ENCODE assay signal across 8 cellular contexts in the genomic region with DNA sequence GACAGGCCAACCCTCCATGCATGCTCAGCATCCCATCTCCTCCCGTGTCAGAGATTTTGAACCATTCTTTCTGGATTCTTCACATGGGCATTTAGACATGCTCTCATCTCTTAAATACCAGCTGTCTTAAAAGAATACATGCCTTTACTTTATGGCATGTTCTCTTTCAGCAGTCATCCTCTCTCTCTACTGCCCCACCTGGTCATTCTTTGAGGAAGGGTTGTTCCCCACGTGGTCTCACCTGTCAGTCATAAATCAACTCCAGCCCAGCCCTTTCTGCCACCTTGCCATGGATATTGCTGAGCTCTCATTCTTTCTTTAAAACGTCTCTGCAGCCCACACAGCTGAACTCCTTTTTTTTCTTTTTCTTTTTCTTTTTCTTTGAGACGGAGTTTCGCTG.
A peak's percentile ranks its signal among the peaks of the same experiment; 100 is the strongest.
DNase-seq lines count a peak whose midpoint lies in the region; ATAC-seq, FAIRE-seq and TF ChIP-seq lines count a peak whose summit lies in the region.

No MANE protein-coding gene starts in this region.

- FAIRE-seq in GM12878 (lab: Jason Lieb, UNC), result no peak

- WGBS in GM12878 (ENCODE audit: insufficient coverage, insufficient replicate concordance, low lambda C conversion rate, missing lambda C conversion rate), result 2% methylated on average over 3 of the region's 5 CpGs

- no peaks in the 10 kb centered on the region for H4K20me1 ChIP-seq in GM12878 (ENCODE audit: control insufficient read depth, insufficient read depth)

- TF ChIP-seq EP300 in GM12878 (IDR thresholded peaks at IDR 0.05; ENCODE audit: borderline replicate concordance in 1 of 2, control insufficient read depth in 1 of 2, low read depth in 2 of 2, low read length in 2 of 2), result no peak

- no peak overlapping the region for H2AFZ ChIP-seq in GM12878 (ENCODE audit: control insufficient read depth, low read depth, low read length)

- H3K9me3 ChIP-seq in GM12878 (replicated peaks; ENCODE audit: control insufficient read depth, insufficient read depth, low read length) (no peaks in the 10 kb centered on the region), gastrocnemius medialis (no peaks in the 10 kb centered on the region)

- H3K27me3 ChIP-seq in GM12878 (replicated peaks in 1 of 2; ENCODE audit: control insufficient read depth in 2 of 2, insufficient read depth in 2 of 2, low read length in 1 of 2), result no peaks in the 10 kb centered on the region
- H3K27me3 ChIP-seq in gastrocnemius medialis, result no peaks in the 10 kb centered on the region

- TF ChIP-seq CTCF in GM12878 (IDR thresholded peaks at IDR 0.05 in 2 of 3, conservative IDR thresholded peaks at IDR 0.05 in 1 of 3; ENCODE audit: control insufficient read depth in 2 of 3, extremely low read depth in 1 of 3, insufficient read depth in 1 of 3, low read depth in 3 of 3, low read length in 3 of 3), result peak; percentile 35 to 50 (median 37); a peak in 5 of 6 replicates
- no peak for TF ChIP-seq CTCF in gastrocnemius medialis (IDR thresholded peaks at IDR 0.05 in 4 of 5, conservative IDR thresholded peaks at IDR 0.05 in 1 of 5)

- H3K4me3 ChIP-seq in GM12878, result no peak overlapping the region
- H3K4me3 ChIP-seq in gastrocnemius medialis, result no peak overlapping the region

- POLR2A ChIA-PET in GM12878 (lab: Charles Lee), result interaction anchor here (1.0 to 1.4 kb wide), 3 partner anchors 20 to 48 kb away, joined by 3 read pairs; no protein-coding TSS in a partner anchor

- SMC1A ChIA-PET in GM12878 (lab: Charles Lee; ENCODE audit: uncharacterized antibody, unreplicated experiment), result interaction anchor here (0.7 to 8.0 kb wide), 12 partner anchors 19 to 226 kb away, joined by 3 to 87 read pairs (median 4); a partner anchor contains a TSS

- TF ChIP-seq POLR2A in GM12878 (IDR thresholded peaks at IDR 0.05; ENCODE audit: low read depth, low read length) (no peak), gastrocnemius medialis (IDR thresholded peaks at IDR 0.05) (no peak)

- BruUV-seq in GM12878 (replicated peaks; lab: Mats Ljungman, UMichigan), result no TSS peak

- RAD21 ChIA-PET in GM12878 (lab: Charles Lee; ENCODE audit: unreplicated experiment), result interaction anchor here (0.7 to 13.3 kb wide), 6 partner anchors 23 to 159 kb away, joined by 3 to 100 read pairs (median 4); a partner anchor contains a TSS

- ATAC-seq in HG02938 (IDR thresholded peaks at IDR 0.05; ENCODE audit: unreplicated experiment) (peak; percentile 61), GM12878 (peak; percentile 71), gastrocnemius medialis (peak in 1 of 2 donors; percentile 81), GM19395 (IDR thresholded peaks at IDR 0.05; ENCODE audit: unreplicated experiment) (no peak), GM21576 (IDR thresholded peaks at IDR 0.05; ENCODE audit: unreplicated experiment) (no peak)

- peak; percentile 18 to 45 for DNase-seq in NCI-H526 (lab: John Stamatoyannopoulos, UW)
- no peak for DNase-seq in NCI-H526 treated with DMSO at 0.1 percent for 48 hours (lab: John Stamatoyannopoulos, UW)
- no peak for DNase-seq in GM12878 (ENCODE audit: low read depth, low spot score)
- DNase-seq in gastrocnemius medialis, result peak in 1 of 2 donors; percentile 58
- no peak for DNase-seq in activated CD4-positive, CD25-positive, alpha-beta regulatory T cell (lab: John Stamatoyannopoulos, UW)

- H3K4me1 ChIP-seq in GM12878 (ENCODE audit: control insufficient read depth, insufficient read depth, low read length), result peaks cover 28% of the 10 kb centered on the region
- H3K4me1 ChIP-seq in gastrocnemius medialis, result peaks cover 48 to 53% of the 10 kb centered on the region in 2 donors

- intact Hi-C loops in GM12878 (cut with micrococcal nuclease; ENCODE audit: unreplicated experiment) (no loop called here), gastrocnemius medialis (cut with DNase I; ENCODE audit: low total_unique reads) (no loop called here)

- H3K4me2 ChIP-seq in GM12878 (ENCODE audit: control insufficient read depth, insufficient read depth), result no peak overlapping the region

- H3K27ac ChIP-seq in GM12878 (ENCODE audit: control insufficient read depth, insufficient read depth) (no peak overlapping the region), gastrocnemius medialis (peak overlapping the region; percentile 45 to 63 (median 46))

- peak; percentile 30; the same call in 1 of the 2 replicates for TF ChIP-seq RAD21 in GM12878 (IDR thresholded peaks at IDR 0.05; ENCODE audit: insufficient read depth, low read depth, low read length)

- H3K36me3 ChIP-seq in GM12878 (ENCODE audit: control insufficient read depth in 2 of 2, insufficient read depth in 2 of 2, low read length in 1 of 2), result peaks cover 0 to 6% of the 10 kb centered on the region in 2 experiments; a peak in 3 of 4 replicates
- H3K36me3 ChIP-seq in gastrocnemius medialis, result no peaks in the 10 kb centered on the region

- CTCF ChIA-PET in GM12878 (lab: Yijun Ruan, JAX), result interaction anchor here (0.6 to 14.5 kb wide), 13 partner anchors 9 to 226 kb away, joined by 3 to 197 read pairs (median 3); a partner anchor contains a TSS

- H3K9ac ChIP-seq in GM12878 (ENCODE audit: control insufficient read depth, insufficient read depth, low read length), result no peak overlapping the region

- H3K79me2 ChIP-seq in GM12878 (ENCODE audit: control insufficient read depth, insufficient read depth, low read length), result peaks cover 16% of the 10 kb centered on the region

- in situ Hi-C loops in GM12878 (cut with MboI), result no loop called here
- in situ Hi-C loops in gastrocnemius medialis (cut with MboI; ENCODE audit: low sequenced_read_pairs in 4 of 4), result no loop called here

TF ChIP-seq in GM12878, 131 proteins besides CTCF, POLR2A, EP300 and RAD21:
- TF ChIP-seq, protein P1, sequence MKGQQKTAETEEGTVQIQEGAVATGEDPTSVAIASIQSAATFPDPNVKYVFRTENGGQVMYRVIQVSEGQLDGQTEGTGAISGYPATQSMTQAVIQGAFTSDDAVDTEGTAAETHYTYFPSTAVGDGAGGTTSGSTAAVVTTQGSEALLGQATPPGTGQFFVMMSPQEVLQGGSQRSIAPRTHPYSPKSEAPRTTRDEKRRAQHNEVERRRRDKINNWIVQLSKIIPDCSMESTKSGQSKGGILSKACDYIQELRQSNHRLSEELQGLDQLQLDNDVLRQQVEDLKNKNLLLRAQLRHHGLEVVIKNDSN (IDR thresholded peaks at IDR 0.05; ENCODE audit: borderline replicate concordance, extremely low read length, insufficient read depth, low read depth, low read length), result peak; percentile 37
- TF ChIP-seq, protein P2, sequence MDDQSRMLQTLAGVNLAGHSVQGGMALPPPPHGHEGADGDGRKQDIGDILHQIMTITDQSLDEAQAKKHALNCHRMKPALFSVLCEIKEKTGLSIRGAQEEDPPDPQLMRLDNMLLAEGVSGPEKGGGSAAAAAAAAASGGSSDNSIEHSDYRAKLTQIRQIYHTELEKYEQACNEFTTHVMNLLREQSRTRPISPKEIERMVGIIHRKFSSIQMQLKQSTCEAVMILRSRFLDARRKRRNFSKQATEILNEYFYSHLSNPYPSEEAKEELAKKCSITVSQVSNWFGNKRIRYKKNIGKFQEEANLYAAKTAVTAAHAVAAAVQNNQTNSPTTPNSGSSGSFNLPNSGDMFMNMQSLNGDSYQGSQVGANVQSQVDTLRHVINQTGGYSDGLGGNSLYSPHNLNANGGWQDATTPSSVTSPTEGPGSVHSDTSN (IDR thresholded peaks at IDR 0.05; ENCODE audit: insufficient replicate concordance, low read depth, low read length), result peak; percentile 91
- TF ChIP-seq SREBF2 (IDR thresholded peaks at IDR 0.05; ENCODE audit: low read length), result no peak
- TF ChIP-seq TCF3 (IDR thresholded peaks at IDR 0.05; ENCODE audit: borderline replicate concordance, insufficient read depth, low read depth, low read length), result no peak
- no peak for TF ChIP-seq CBX3 (IDR thresholded peaks at IDR 0.05; ENCODE audit: borderline replicate concordance, low read depth)
- no peak for TF ChIP-seq ZNF274 (IDR thresholded peaks at IDR 0.05; ENCODE audit: insufficient read depth, insufficient read length)
- TF ChIP-seq, protein P3, sequence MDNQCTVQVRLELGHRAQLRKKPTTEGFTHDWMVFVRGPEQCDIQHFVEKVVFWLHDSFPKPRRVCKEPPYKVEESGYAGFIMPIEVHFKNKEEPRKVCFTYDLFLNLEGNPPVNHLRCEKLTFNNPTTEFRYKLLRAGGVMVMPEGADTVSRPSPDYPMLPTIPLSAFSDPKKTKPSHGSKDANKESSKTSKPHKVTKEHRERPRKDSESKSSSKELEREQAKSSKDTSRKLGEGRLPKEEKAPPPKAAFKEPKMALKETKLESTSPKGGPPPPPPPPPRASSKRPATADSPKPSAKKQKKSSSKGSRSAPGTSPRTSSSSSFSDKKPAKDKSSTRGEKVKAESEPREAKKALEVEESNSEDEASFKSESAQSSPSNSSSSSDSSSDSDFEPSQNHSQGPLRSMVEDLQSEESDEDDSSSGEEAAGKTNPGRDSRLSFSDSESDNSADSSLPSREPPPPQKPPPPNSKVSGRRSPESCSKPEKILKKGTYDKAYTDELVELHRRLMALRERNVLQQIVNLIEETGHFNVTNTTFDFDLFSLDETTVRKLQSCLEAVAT (IDR thresholded peaks at IDR 0.05), result 0 out of 2 replicates have a peak, but pooled peaks have one; percentile 43
- TF ChIP-seq RUNX3 (IDR thresholded peaks at IDR 0.05; ENCODE audit: low read length), result peak; percentile 52; the same call in 1 of the 2 replicates
- TF ChIP-seq ASH2L (IDR thresholded peaks at IDR 0.05; ENCODE audit: borderline replicate concordance, low read depth), result no peak
- peak; percentile 55; the same call in 1 of the 2 replicates for TF ChIP-seq RAD51 (IDR thresholded peaks at IDR 0.05)
- TF ChIP-seq KAT2A (conservative IDR thresholded peaks at IDR 0.05; ENCODE audit: control insufficient read depth, low read depth, low read length), result no peak
- no peak for TF ChIP-seq CBX5 (IDR thresholded peaks at IDR 0.05; ENCODE audit: low read depth)
- no peak for TF ChIP-seq MEF2A (IDR thresholded peaks at IDR 0.05; ENCODE audit: insufficient read depth, low read depth, low read length)
- TF ChIP-seq, protein P4, sequence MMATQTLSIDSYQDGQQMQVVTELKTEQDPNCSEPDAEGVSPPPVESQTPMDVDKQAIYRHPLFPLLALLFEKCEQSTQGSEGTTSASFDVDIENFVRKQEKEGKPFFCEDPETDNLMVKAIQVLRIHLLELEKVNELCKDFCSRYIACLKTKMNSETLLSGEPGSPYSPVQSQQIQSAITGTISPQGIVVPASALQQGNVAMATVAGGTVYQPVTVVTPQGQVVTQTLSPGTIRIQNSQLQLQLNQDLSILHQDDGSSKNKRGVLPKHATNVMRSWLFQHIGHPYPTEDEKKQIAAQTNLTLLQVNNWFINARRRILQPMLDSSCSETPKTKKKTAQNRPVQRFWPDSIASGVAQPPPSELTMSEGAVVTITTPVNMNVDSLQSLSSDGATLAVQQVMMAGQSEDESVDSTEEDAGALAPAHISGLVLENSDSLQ (IDR thresholded peaks at IDR 0.05), result peak; percentile 95

Comparison
In these comparisons a context has a peak if more than half of its experiments do, and no peak if none do; other contexts are left out.
1. DNase-seq: peak in NCI-H526 (2 of 2); none in NCI-H526 treated with DMSO at 0.1 percent for 48 hours (single experiment), GM12878 (single experiment) and activated CD4-positive, CD25-positive, alpha-beta regulatory T cell (0 of 4).
2. ATAC-seq: peak in HG02938 (single experiment) and GM12878 (single experiment); none in GM19395 (single experiment) and GM21576 (single experiment).
3. CTCF ChIP-seq: peak in GM12878 (3 of 3); none in gastrocnemius medialis (0 of 5).